ENCODE assay signal across 2 cellular contexts in the genomic region with DNA sequence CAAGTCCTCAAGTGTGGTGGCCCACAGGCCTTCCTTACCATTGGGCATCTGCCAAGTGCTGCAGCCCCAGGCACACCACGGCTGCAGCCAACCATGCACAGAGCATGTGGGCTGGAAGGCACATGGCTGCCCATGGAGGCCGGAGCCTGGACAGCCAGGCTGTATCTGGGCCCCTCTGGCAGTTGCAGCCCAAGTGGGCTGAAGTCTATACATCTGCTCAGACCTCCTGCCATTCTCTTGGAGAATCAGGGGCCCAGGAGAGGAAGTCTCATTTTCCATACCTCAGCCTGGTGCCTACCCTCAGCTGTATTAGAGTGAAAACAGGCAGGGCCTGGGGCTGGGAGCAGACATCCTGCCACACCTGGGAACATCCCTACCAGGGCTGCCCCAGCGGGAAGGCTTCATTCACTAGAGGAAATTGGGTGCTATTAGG.
TF ChIP-seq lines count a peak whose summit lies in the region.

No MANE protein-coding gene starts in this region.

TF ChIP-seq in SK-N-SH, 30 proteins besides CTCF, POLR2A, EP300 and RAD21 (continued from another document):
- no peak for TF ChIP-seq POLR2AphosphoS5 (IDR thresholded peaks at IDR 0.05; ENCODE audit: low read depth, low read length)
- no peak for TF ChIP-seq RXRA (IDR thresholded peaks at IDR 0.05; ENCODE audit: borderline replicate concordance, low read depth)
- TF ChIP-seq, protein P1, sequence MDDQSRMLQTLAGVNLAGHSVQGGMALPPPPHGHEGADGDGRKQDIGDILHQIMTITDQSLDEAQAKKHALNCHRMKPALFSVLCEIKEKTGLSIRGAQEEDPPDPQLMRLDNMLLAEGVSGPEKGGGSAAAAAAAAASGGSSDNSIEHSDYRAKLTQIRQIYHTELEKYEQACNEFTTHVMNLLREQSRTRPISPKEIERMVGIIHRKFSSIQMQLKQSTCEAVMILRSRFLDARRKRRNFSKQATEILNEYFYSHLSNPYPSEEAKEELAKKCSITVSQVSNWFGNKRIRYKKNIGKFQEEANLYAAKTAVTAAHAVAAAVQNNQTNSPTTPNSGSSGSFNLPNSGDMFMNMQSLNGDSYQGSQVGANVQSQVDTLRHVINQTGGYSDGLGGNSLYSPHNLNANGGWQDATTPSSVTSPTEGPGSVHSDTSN (IDR thresholded peaks at IDR 0.05), result no peak
- TF ChIP-seq, protein P2, sequence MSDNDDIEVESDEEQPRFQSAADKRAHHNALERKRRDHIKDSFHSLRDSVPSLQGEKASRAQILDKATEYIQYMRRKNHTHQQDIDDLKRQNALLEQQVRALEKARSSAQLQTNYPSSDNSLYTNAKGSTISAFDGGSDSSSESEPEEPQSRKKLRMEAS (IDR thresholded peaks at IDR 0.05; ENCODE audit: low read depth), result no peak
- TF ChIP-seq SIN3A (IDR thresholded peaks at IDR 0.05; ENCODE audit: borderline replicate concordance, low read depth, low read length), result no peak
- no peak for TF ChIP-seq NFIC (IDR thresholded peaks at IDR 0.05; ENCODE audit: borderline replicate concordance)
- TF ChIP-seq, protein P3, sequence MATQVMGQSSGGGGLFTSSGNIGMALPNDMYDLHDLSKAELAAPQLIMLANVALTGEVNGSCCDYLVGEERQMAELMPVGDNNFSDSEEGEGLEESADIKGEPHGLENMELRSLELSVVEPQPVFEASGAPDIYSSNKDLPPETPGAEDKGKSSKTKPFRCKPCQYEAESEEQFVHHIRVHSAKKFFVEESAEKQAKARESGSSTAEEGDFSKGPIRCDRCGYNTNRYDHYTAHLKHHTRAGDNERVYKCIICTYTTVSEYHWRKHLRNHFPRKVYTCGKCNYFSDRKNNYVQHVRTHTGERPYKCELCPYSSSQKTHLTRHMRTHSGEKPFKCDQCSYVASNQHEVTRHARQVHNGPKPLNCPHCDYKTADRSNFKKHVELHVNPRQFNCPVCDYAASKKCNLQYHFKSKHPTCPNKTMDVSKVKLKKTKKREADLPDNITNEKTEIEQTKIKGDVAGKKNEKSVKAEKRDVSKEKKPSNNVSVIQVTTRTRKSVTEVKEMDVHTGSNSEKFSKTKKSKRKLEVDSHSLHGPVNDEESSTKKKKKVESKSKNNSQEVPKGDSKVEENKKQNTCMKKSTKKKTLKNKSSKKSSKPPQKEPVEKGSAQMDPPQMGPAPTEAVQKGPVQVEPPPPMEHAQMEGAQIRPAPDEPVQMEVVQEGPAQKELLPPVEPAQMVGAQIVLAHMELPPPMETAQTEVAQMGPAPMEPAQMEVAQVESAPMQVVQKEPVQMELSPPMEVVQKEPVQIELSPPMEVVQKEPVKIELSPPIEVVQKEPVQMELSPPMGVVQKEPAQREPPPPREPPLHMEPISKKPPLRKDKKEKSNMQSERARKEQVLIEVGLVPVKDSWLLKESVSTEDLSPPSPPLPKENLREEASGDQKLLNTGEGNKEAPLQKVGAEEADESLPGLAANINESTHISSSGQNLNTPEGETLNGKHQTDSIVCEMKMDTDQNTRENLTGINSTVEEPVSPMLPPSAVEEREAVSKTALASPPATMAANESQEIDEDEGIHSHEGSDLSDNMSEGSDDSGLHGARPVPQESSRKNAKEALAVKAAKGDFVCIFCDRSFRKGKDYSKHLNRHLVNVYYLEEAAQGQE (IDR thresholded peaks at IDR 0.05; ENCODE audit: low read depth, low read length), result no peak

TF ChIP-seq in SK-N-SH treated with all-trans-retinoic acid at 6 μM for 48 hours, 23 proteins besides CTCF, POLR2A, EP300 and RAD21:
- TF ChIP-seq, protein P4, sequence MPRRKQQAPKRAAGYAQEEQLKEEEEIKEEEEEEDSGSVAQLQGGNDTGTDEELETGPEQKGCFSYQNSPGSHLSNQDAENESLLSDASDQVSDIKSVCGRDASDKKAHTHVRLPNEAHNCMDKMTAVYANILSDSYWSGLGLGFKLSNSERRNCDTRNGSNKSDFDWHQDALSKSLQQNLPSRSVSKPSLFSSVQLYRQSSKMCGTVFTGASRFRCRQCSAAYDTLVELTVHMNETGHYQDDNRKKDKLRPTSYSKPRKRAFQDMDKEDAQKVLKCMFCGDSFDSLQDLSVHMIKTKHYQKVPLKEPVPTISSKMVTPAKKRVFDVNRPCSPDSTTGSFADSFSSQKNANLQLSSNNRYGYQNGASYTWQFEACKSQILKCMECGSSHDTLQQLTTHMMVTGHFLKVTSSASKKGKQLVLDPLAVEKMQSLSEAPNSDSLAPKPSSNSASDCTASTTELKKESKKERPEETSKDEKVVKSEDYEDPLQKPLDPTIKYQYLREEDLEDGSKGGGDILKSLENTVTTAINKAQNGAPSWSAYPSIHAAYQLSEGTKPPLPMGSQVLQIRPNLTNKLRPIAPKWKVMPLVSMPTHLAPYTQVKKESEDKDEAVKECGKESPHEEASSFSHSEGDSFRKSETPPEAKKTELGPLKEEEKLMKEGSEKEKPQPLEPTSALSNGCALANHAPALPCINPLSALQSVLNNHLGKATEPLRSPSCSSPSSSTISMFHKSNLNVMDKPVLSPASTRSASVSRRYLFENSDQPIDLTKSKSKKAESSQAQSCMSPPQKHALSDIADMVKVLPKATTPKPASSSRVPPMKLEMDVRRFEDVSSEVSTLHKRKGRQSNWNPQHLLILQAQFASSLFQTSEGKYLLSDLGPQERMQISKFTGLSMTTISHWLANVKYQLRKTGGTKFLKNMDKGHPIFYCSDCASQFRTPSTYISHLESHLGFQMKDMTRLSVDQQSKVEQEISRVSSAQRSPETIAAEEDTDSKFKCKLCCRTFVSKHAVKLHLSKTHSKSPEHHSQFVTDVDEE (CRISPR knock-in tag; IDR thresholded peaks at IDR 0.05), result no peak
- TF ChIP-seq SNAI2 (CRISPR knock-in tag; IDR thresholded peaks at IDR 0.05), result no peak
- TF ChIP-seq, protein P5, sequence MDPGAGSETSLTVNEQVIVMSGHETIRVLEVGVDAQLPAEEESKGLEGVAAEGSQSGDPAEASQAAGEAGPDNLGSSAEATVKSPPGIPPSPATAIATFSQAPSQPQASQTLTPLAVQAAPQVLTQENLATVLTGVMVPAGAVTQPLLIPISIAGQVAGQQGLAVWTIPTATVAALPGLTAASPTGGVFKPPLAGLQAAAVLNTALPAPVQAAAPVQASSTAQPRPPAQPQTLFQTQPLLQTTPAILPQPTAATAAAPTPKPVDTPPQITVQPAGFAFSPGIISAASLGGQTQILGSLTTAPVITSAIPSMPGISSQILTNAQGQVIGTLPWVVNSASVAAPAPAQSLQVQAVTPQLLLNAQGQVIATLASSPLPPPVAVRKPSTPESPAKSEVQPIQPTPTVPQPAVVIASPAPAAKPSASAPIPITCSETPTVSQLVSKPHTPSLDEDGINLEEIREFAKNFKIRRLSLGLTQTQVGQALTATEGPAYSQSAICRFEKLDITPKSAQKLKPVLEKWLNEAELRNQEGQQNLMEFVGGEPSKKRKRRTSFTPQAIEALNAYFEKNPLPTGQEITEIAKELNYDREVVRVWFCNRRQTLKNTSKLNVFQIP (CRISPR knock-in tag; IDR thresholded peaks at IDR 0.05; ENCODE audit: borderline replicate concordance, low read depth), result no peak
- no peak for TF ChIP-seq ISL1 (CRISPR knock-in tag; IDR thresholded peaks at IDR 0.05)
- TF ChIP-seq ZNF565 (CRISPR knock-in tag; conservative IDR thresholded peaks at IDR 0.05; ENCODE audit: low read depth), result no peak
- TF ChIP-seq BACH2 (CRISPR knock-in tag; IDR thresholded peaks at IDR 0.05; ENCODE audit: borderline replicate concordance), result no peak
- TF ChIP-seq ARNTL (CRISPR knock-in tag; IDR thresholded peaks at IDR 0.05; ENCODE audit: borderline replicate concordance, low read depth), result no peak
- TF ChIP-seq TCF4 (CRISPR knock-in tag; IDR thresholded peaks at IDR 0.05; ENCODE audit: borderline replicate concordance), result no peak
- TF ChIP-seq ZC3H10 (CRISPR knock-in tag; IDR thresholded peaks at IDR 0.05), result no peak
- no peak for TF ChIP-seq ZFP30 (CRISPR knock-in tag; IDR thresholded peaks at IDR 0.05)
- no peak for TF ChIP-seq ZNF8 (CRISPR knock-in tag; IDR thresholded peaks at IDR 0.05)
- TF ChIP-seq OSR1 (CRISPR knock-in tag; IDR thresholded peaks at IDR 0.05), result no peak
- no peak for TF ChIP-seq RARB (CRISPR knock-in tag; IDR thresholded peaks at IDR 0.05)
- TF ChIP-seq, protein P6, sequence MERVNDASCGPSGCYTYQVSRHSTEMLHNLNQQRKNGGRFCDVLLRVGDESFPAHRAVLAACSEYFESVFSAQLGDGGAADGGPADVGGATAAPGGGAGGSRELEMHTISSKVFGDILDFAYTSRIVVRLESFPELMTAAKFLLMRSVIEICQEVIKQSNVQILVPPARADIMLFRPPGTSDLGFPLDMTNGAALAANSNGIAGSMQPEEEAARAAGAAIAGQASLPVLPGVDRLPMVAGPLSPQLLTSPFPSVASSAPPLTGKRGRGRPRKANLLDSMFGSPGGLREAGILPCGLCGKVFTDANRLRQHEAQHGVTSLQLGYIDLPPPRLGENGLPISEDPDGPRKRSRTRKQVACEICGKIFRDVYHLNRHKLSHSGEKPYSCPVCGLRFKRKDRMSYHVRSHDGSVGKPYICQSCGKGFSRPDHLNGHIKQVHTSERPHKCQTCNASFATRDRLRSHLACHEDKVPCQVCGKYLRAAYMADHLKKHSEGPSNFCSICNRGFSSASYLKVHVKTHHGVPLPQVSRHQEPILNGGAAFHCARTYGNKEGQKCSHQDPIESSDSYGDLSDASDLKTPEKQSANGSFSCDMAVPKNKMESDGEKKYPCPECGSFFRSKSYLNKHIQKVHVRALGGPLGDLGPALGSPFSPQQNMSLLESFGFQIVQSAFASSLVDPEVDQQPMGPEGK (CRISPR knock-in tag; IDR thresholded peaks at IDR 0.05; ENCODE audit: borderline replicate concordance), result no peak
- TF ChIP-seq ZFP3 (CRISPR knock-in tag; IDR thresholded peaks at IDR 0.05), result no peak
